Comparison of ENCODE assay signal across 16 cellular contexts in the genomic region with DNA sequence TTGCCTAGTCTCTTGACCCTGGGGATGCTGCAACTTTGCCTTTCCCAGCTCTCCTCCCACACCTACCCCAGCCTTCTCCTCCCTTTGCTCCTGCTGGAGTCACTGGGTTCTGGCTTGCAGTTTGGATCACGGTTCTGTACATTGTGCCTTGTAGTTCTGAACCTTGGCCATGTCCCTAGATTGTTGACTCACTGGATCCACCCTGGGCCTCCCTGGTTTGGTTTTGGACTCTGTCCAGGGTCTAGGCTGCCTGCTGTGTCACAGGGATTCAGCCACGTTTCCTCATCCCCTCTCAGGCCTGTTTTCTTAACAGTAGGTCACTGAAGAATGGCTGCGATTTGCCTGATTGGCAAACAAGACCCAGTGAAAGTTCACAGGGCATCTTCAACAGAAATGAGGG. TPM values are rescaled to one million over a fixed set of nuclear protein-coding genes. Genes with fewer than 3 reads are reported as not detected.
DNase-seq lines count a peak whose midpoint lies in the region; ATAC-seq and TF ChIP-seq lines count a peak whose summit lies in the region.
"Had no signal": no experiment of that assay in that cellular context is flagged by ENCODE, and none has a peak within 500 bp of the region (broad histone marks: within the 10 kb centered on the region; RNA-seq: fewer than 3 reads in every experiment).

No MANE protein-coding gene starts in this region.

- DNase-seq in AG04449 (ENCODE audit: low read depth, low spot score) (peak; percentile 19), LHCN-M2 (ENCODE audit: low read depth) (peak; percentile 56), choroid plexus epithelial cell (ENCODE audit: low read depth) (peak; percentile 76), iris pigment epithelial cell (ENCODE audit: low read depth) (peak; percentile 63), NCI-H187 (lab: John Stamatoyannopoulos, UW) (no peak), C1 segment of cervical spinal cord (lab: John Stamatoyannopoulos, UW) (no peak)
- no peak for DNase-seq in activated T-cell treated with anti-CD3 and anti-CD28 coated beads, Interleukin-2, amount 50 U/mL, for 72 hours
- DNase-seq: activated CD8-positive, alpha-beta memory T cell treated with anti-CD3 and anti-CD28 coated beads for 24 hours; AML-193; head of caudate nucleus; Karpas-422; NCI-H2171 treated with DMSO at 0.1 percent for 48 hours; PC-3; uterus had no signal

- H3K4me1 Mint-ChIP-seq in activated T-cell treated with anti-CD3 and anti-CD28 coated beads, Interleukin-2, amount 50 U/mL, for 72 hours (ENCODE audit: low read depth): no peaks in the 10 kb centered on the region
- H3K4me1 Mint-ChIP-seq: activated naive CD4-positive, alpha-beta T cell treated with anti-CD3 and anti-CD28 coated beads, Interleukin-2, amount 50 U/mL, for 24 hours had no signal

- H3K4me3 ChIP-seq in AG04449 (ENCODE audit: low read depth, low read length): no peak overlapping the region
- no peak overlapping the region for H3K4me3 ChIP-seq in choroid plexus epithelial cell (ENCODE audit: low read depth, low read length)
- H3K4me3 ChIP-seq: uterus had no signal

- peaks cover 0 to 3% of the 10 kb centered on the region in 2 donors for H3K9me3 Mint-ChIP-seq in activated T-cell treated with anti-CD3 and anti-CD28 coated beads, Interleukin-2, amount 50 U/mL, for 72 hours

- CTCF ChIA-PET in AG04449 (lab: Yijun Ruan, JAX): no interaction called here

- H3K27me3 Mint-ChIP-seq in activated T-cell treated with anti-CD3 and anti-CD28 coated beads, Interleukin-2, amount 50 U/mL, for 72 hours (ENCODE audit: low read depth): peaks cover 35% of the 10 kb centered on the region

- H3K36me3 Mint-ChIP-seq in activated T-cell treated with anti-CD3 and anti-CD28 coated beads, Interleukin-2, amount 50 U/mL, for 72 hours (ENCODE audit: insufficient read depth in 2 of 2): no peaks in the 10 kb centered on the region
- H3K36me3 Mint-ChIP-seq: activated naive CD4-positive, alpha-beta T cell treated with anti-CD3 and anti-CD28 coated beads, Interleukin-2, amount 50 U/mL, for 24 hours had no signal

- no peak for ATAC-seq in activated T-cell treated with anti-CD3 and anti-CD28 coated beads, Interleukin-2, amount 50 U/mL, for 72 hours (replicated peaks in 1 of 2)
- ATAC-seq in HG03439 (IDR thresholded peaks at IDR 0.05; ENCODE audit: unreplicated experiment): no peak
- ATAC-seq: PC-3 had no signal

- no peak overlapping the region for H3K27ac Mint-ChIP-seq in activated T-cell treated with anti-CD3 and anti-CD28 coated beads, Interleukin-2, amount 50 U/mL, for 72 hours
- H3K27ac Mint-ChIP-seq: activated naive CD4-positive, alpha-beta T cell treated with anti-CD3 and anti-CD28 coated beads, Interleukin-2, amount 50 U/mL, for 24 hours had no signal

- TF ChIP-seq CTCF in AG04449 (IDR thresholded peaks at IDR 0.05; ENCODE audit: insufficient read depth, low read length, missing control alignments) (no peak), choroid plexus epithelial cell (conservative IDR thresholded peaks at IDR 0.05; ENCODE audit: low read depth, low read length) (no peak)

- POLR2A ChIA-PET in AG04449 (lab: Yijun Ruan, JAX): interaction anchor here (3.3 kb wide), 1 partner anchor 12 kb away, joined by 18 read pairs; the partner anchor contains the start of gene GABRE

- H3K4me3 Mint-ChIP-seq in activated T-cell treated with anti-CD3 and anti-CD28 coated beads, Interleukin-2, amount 50 U/mL, for 72 hours: no peak overlapping the region
- H3K4me3 Mint-ChIP-seq: activated naive CD4-positive, alpha-beta T cell treated with anti-CD3 and anti-CD28 coated beads, Interleukin-2, amount 50 U/mL, for 24 hours had no signal

RNA-seq across cellular contexts. Expression of gene GABRE, which starts 11.5 kb away (rescaled TPM):
- 1.5 and 2.2 TPM in 2 replicates for total RNA-seq in LHCN-M2 (2014; rRNA removed)
- polyA plus RNA-seq in LHCN-M2 (2012): 0.18 TPM
- not detected for total RNA-seq in activated T-cell treated with anti-CD3 and anti-CD28 coated beads, Interleukin-2, amount 50 U/mL, for 72 hours
- total RNA-seq: PC-3 had no signal

Comparison
In these comparisons a context has a peak if more than half of its experiments do, and no peak if none do; other contexts are left out.
1. DNase-seq: peak in AG04449 (single experiment), LHCN-M2 (single experiment), choroid plexus epithelial cell (single experiment) and iris pigment epithelial cell (single experiment); none in NCI-H187 (0 of 2), activated T-cell treated with anti-CD3 and anti-CD28 coated beads, Interleukin-2, amount 50 U/mL, for 72 hours (0 of 2) and C1 segment of cervical spinal cord (0 of 14).